Comparison of ENCODE assay signal across 16 cellular contexts in the genomic region with DNA sequence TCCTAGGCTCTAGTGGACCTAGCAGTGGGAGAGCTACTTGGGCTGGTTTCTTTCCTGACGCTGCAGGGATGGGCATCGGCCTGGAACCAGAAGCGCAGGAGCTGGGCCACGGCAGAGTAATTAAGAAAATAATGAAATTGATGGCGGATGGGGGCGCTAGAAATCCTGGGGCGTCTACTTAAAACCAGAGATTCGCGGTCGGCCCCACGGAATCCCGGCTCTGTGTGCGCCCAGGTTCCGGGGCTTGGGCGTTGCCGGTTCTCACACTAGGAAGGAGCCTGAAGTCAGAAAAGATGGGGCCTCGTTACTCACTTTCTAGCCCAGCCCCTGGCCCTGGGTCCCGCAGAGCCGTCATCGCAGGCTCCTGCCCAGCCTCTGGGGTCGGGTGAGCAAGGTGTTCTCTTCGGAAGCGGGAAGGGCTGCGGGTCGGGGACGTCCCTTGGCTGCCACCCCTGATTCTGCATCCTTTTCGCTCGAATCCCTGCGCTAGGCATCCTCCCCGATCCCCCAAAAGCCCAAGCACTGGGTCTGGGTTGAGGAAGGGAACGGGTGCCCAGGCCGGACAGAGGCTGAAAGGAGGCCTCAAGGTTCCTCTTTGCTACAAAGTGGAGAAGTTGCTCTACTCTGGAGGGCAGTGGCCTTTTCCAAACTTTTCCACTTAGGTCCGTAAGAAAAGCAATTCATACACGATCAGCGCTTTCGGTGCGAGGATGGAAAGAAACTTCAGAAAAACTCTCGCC. TPM values are rescaled to one million over a fixed set of nuclear protein-coding genes. Genes with fewer than 3 reads are reported as not detected.
DNase-seq lines count a peak whose midpoint lies in the region; ATAC-seq and TF ChIP-seq lines count a peak whose summit lies in the region.
"Had no signal": no experiment of that assay in that cellular context is flagged by ENCODE, and none has a peak within 500 bp of the region (broad histone marks: within the 10 kb centered on the region; RNA-seq: fewer than 3 reads in every experiment).

No MANE protein-coding gene starts in this region.

- H3K27ac Mint-ChIP-seq in activated naive CD8-positive, alpha-beta T cell treated with anti-CD3 and anti-CD28 coated beads, Interleukin-2, amount 10 ng/mL, durations not matched to agents 7 days and 5 days: no peak overlapping the region
- H3K27ac Mint-ChIP-seq in activated naive CD8-positive, alpha-beta T cell treated with anti-CD3 and anti-CD28 coated beads, Interleukin-2, amount 50 U/mL, for 24 hours: no peak overlapping the region
- H3K27ac Mint-ChIP-seq in nephron: no peak overlapping the region
- H3K27ac Mint-ChIP-seq: natural killer cell had no signal

- H3K4me1 Mint-ChIP-seq in activated naive CD8-positive, alpha-beta T cell treated with anti-CD3 and anti-CD28 coated beads, Interleukin-2, amount 10 ng/mL, durations not matched to agents 7 days and 5 days: peaks cover 5% of the 10 kb centered on the region
- H3K4me1 Mint-ChIP-seq in activated naive CD8-positive, alpha-beta T cell treated with anti-CD3 and anti-CD28 coated beads, Interleukin-2, amount 50 U/mL, for 24 hours: peaks cover 14% of the 10 kb centered on the region
- peaks cover 33% of the 10 kb centered on the region for H3K4me1 Mint-ChIP-seq in nephron

- H3K27me3 ChIP-seq in thoracic aorta (replicated peaks; ENCODE audit: insufficient read depth): peaks cover 5% of the 10 kb centered on the region

- H3K4me3 Mint-ChIP-seq in activated naive CD8-positive, alpha-beta T cell treated with anti-CD3 and anti-CD28 coated beads, Interleukin-2, amount 10 ng/mL, durations not matched to agents 7 days and 5 days: no peak overlapping the region
- no peak overlapping the region for H3K4me3 Mint-ChIP-seq in activated naive CD8-positive, alpha-beta T cell treated with anti-CD3 and anti-CD28 coated beads, Interleukin-2, amount 50 U/mL, for 24 hours
- H3K4me3 Mint-ChIP-seq in nephron: peak overlapping the region; percentile 32 to 60 (median 54)
- H3K4me3 Mint-ChIP-seq: natural killer cell had no signal

- H3K9me3 Mint-ChIP-seq in activated naive CD8-positive, alpha-beta T cell treated with anti-CD3 and anti-CD28 coated beads, Interleukin-2, amount 10 ng/mL, durations not matched to agents 7 days and 5 days: peaks cover 2% of the 10 kb centered on the region
- H3K9me3 Mint-ChIP-seq in activated naive CD8-positive, alpha-beta T cell treated with anti-CD3 and anti-CD28 coated beads, Interleukin-2, amount 50 U/mL, for 24 hours: no peaks in the 10 kb centered on the region
- no peaks in the 10 kb centered on the region for H3K9me3 Mint-ChIP-seq in nephron
- H3K9me3 Mint-ChIP-seq: natural killer cell had no signal

- H3K4me3 ChIP-seq in coronary artery: peak overlapping the region; percentile 66
- peak overlapping the region; percentile 58 for H3K4me3 ChIP-seq in thoracic aorta

- DNase-seq in activated naive CD8-positive, alpha-beta T cell treated with anti-CD3 and anti-CD28 coated beads, Interleukin-2, amount 10 ng/mL, durations not matched to agents 7 days and 5 days: peak; percentile 28
- DNase-seq in activated naive CD8-positive, alpha-beta T cell treated with anti-CD3 and anti-CD28 coated beads, Interleukin-2, amount 50 U/mL, for 24 hours: no peak
- DNase-seq in coronary artery (ENCODE audit: low spot score) (no peak), thoracic aorta (ENCODE audit: low spot score) (no peak), NCI-H2107 (lab: John Stamatoyannopoulos, UW) (no peak)
- DNase-seq: DMS 273 treated with DMSO at 0.1 percent for 48 hours; kidney glomerular epithelial cell; natural killer cell; NCI-H1436; NCI-H748 treated with DMSO at 0.1 percent for 48 hours; stimulated activated CD4-positive, alpha-beta T cell treated with anti-CD3 and anti-CD28 coated beads, Interleukin-12 subunit alpha, Interleukin-12 subunit beta, amount 100 ng/mL, for 4 hours had no signal

- H3K36me3 Mint-ChIP-seq in activated naive CD8-positive, alpha-beta T cell treated with anti-CD3 and anti-CD28 coated beads, Interleukin-2, amount 10 ng/mL, durations not matched to agents 7 days and 5 days: no peaks in the 10 kb centered on the region
- peaks cover 3% of the 10 kb centered on the region for H3K36me3 Mint-ChIP-seq in activated naive CD8-positive, alpha-beta T cell treated with anti-CD3 and anti-CD28 coated beads, Interleukin-2, amount 50 U/mL, for 24 hours (ENCODE audit: low read depth)
- H3K36me3 Mint-ChIP-seq in nephron (ENCODE audit: low read depth): no peaks in the 10 kb centered on the region

- POLR2A ChIA-PET in activated naive CD8-positive, alpha-beta T cell treated with anti-CD3 and anti-CD28 coated beads, Interleukin-2, amount 10 ng/mL, durations not matched to agents 7 days and 5 days (lab: Charles Lee): no interaction called here

- H3K4me1 ChIP-seq in thoracic aorta (ENCODE audit: control insufficient read depth in 1 of 2, low read depth in 2 of 2): peaks cover 21 to 45% of the 10 kb centered on the region in 2 donors

- no peak for ATAC-seq in activated naive CD8-positive, alpha-beta T cell treated with anti-CD3 and anti-CD28 coated beads, Interleukin-2, amount 10 ng/mL, durations not matched to agents 7 days and 5 days (ENCODE audit: low read depth)
- ATAC-seq in activated naive CD8-positive, alpha-beta T cell treated with anti-CD3 and anti-CD28 coated beads, Interleukin-2, amount 50 U/mL, for 24 hours: no peak
- ATAC-seq in thoracic aorta (ENCODE audit: insufficient number of reproducible peaks, low FRiP score, low read depth) (no peak), HG03280 (IDR thresholded peaks at IDR 0.05; ENCODE audit: unreplicated experiment) (no peak), HG03520 (IDR thresholded peaks at IDR 0.05; ENCODE audit: unreplicated experiment) (no peak)
- ATAC-seq: natural killer cell had no signal

- H3K9me3 ChIP-seq in thoracic aorta: no peaks in the 10 kb centered on the region

- no peaks in the 10 kb centered on the region for H3K36me3 ChIP-seq in thoracic aorta

- peaks cover 98% of the 10 kb centered on the region for H3K27me3 Mint-ChIP-seq in activated naive CD8-positive, alpha-beta T cell treated with anti-CD3 and anti-CD28 coated beads, Interleukin-2, amount 10 ng/mL, durations not matched to agents 7 days and 5 days
- H3K27me3 Mint-ChIP-seq in activated naive CD8-positive, alpha-beta T cell treated with anti-CD3 and anti-CD28 coated beads, Interleukin-2, amount 50 U/mL, for 24 hours: peaks cover 87% of the 10 kb centered on the region
- H3K27me3 Mint-ChIP-seq in nephron (ENCODE audit: low read depth): peaks cover 100% of the 10 kb centered on the region

- TF ChIP-seq CTCF in coronary artery (IDR thresholded peaks at IDR 0.05) (no peak), nephron (IDR thresholded peaks at IDR 0.05; ENCODE audit: unreplicated experiment in 3 of 3) (no peak), thoracic aorta (IDR thresholded peaks at IDR 0.05) (no peak)

- H3K27ac ChIP-seq in coronary artery (no peak overlapping the region), thoracic aorta (no peak overlapping the region)

RNA-seq across cellular contexts. Expression of gene SOX14, which starts 6.1 kb away (rescaled TPM):
- not detected for total RNA-seq in activated naive CD8-positive, alpha-beta T cell treated with anti-CD3 and anti-CD28 coated beads, Interleukin-2, amount 10 ng/mL, durations not matched to agents 7 days and 5 days
- total RNA-seq in thoracic aorta: not detected
- total RNA-seq: fibroblast of villous mesenchyme, natural killer cell, urinary bladder had no signal

Comparison
In these comparisons a context has a peak if more than half of its experiments do, and no peak if none do; other contexts are left out.
1. H3K4me3 Mint-ChIP-seq: peak in nephron (3 of 3); none in activated naive CD8-positive, alpha-beta T cell treated with anti-CD3 and anti-CD28 coated beads, Interleukin-2, amount 10 ng/mL, durations not matched to agents 7 days and 5 days (single experiment) and activated naive CD8-positive, alpha-beta T cell treated with anti-CD3 and anti-CD28 coated beads, Interleukin-2, amount 50 U/mL, for 24 hours (single experiment).